Comparison of ENCODE assay signal across 20 cellular contexts in genomic region chr13:66137384-66137783, GRCh38.
DNase-seq lines count a peak whose midpoint lies in the region; ATAC-seq and TF ChIP-seq lines count a peak whose summit lies in the region.
"Had no signal": no experiment of that assay in that cellular context is flagged by ENCODE, and none has a peak within 500 bp of the region (broad histone marks: within the 10 kb centered on the region; RNA-seq: fewer than 3 reads in every experiment).

No MANE protein-coding gene starts in this region.

- intact Hi-C loops in OCI-LY7 (cut with micrococcal nuclease; ENCODE audit: unreplicated experiment): loop anchor here (5.0 to 10.0 kb wide), 3 partner anchors 170 to 657 kb away; no protein-coding TSS in a partner anchor

- H3K4me1 ChIP-seq in OCI-LY7 (ENCODE audit: insufficient read depth, low read length, poor library complexity, severe bottlenecking): peaks cover 45% of the 10 kb centered on the region
- H3K4me1 ChIP-seq: HAP-1 had no signal

- H4K20me1 ChIP-seq in OCI-LY7 (ENCODE audit: insufficient read depth, low read length): no peaks in the 10 kb centered on the region

- ATAC-seq in GM18517 (IDR thresholded peaks at IDR 0.05; ENCODE audit: unreplicated experiment) (peak; percentile 22), GM19452 (IDR thresholded peaks at IDR 0.05; ENCODE audit: unreplicated experiment) (peak; percentile 21), HG02678 (IDR thresholded peaks at IDR 0.05; ENCODE audit: unreplicated experiment) (peak; percentile 16), GM19351 (IDR thresholded peaks at IDR 0.05; ENCODE audit: unreplicated experiment) (no peak)
- ATAC-seq: activated T-cell treated with anti-CD3 and anti-CD28 coated beads, Interleukin-2, amount 50 U/mL, for 4 hours had no signal

- H3K9me2 ChIP-seq in OCI-LY7 (ENCODE audit: insufficient read depth, low read length): no peaks in the 10 kb centered on the region

- no peaks in the 10 kb centered on the region for H3K79me2 ChIP-seq in OCI-LY7 (ENCODE audit: insufficient read depth, low read depth, low read length)

- BruUV-seq in OCI-LY7 (replicated peaks; lab: Mats Ljungman, UMichigan): no TSS peak

- peak overlapping the region; percentile 65 for H3K4me2 ChIP-seq in OCI-LY7 (ENCODE audit: low read length)

- H3K9me3 ChIP-seq in OCI-LY7 (ENCODE audit: low read length): peaks cover 19% of the 10 kb centered on the region
- H3K9me3 ChIP-seq: HAP-1, neutrophil had no signal

- H3K36me3 ChIP-seq in OCI-LY7 (ENCODE audit: insufficient read depth, low read length): peaks cover 8% of the 10 kb centered on the region
- H3K36me3 ChIP-seq: brain microvascular endothelial cell, HAP-1, neutrophil, WERI-Rb-1 had no signal

- H3K27ac ChIP-seq in OCI-LY7 (ENCODE audit: low read depth, low read length, poor library complexity, severe bottlenecking): peak overlapping the region; percentile 96
- H3K27ac ChIP-seq: brain microvascular endothelial cell, neutrophil, WERI-Rb-1 had no signal

- no peak for TF ChIP-seq CTCF in OCI-LY7 (conservative IDR thresholded peaks at IDR 0.05; ENCODE audit: low read length)

- CTCF ChIA-PET in OCI-LY7 (lab: Charles Lee; ENCODE audit: unreplicated experiment): no interaction called here

- no peak for TF ChIP-seq POLR2A in erythroblast (IDR thresholded peaks at IDR 0.05; ENCODE audit: low read length)

- peak overlapping the region; percentile 85 for H2AFZ ChIP-seq in OCI-LY7 (ENCODE audit: low read length)

- POLR2A ChIA-PET in OCI-LY7 (lab: Charles Lee): interaction anchor here (0.6 to 2.5 kb wide), 8 partner anchors 13 to 519 kb away, joined by 3 to 15 read pairs (median 3); no protein-coding TSS in a partner anchor

- peak overlapping the region; percentile 6 for H3K4me3 ChIP-seq in OCI-LY7 (ENCODE audit: low read depth, low read length, poor library complexity, severe bottlenecking)
- H3K4me3 ChIP-seq: HAP-1 had no signal

- DNase-seq in OCI-LY7 (ENCODE audit: low spot score): no peak
- no peak for DNase-seq in NCI-H446 treated with DMSO at 0.1 percent for 48 hours (lab: John Stamatoyannopoulos, UW)
- no peak for DNase-seq in NCI-H2029 (lab: John Stamatoyannopoulos, UW)
- no peak for DNase-seq in erythroblast (lab: John Stamatoyannopoulos, UW)
- DNase-seq: activated CD4-positive, alpha-beta T cell treated with anti-CD3 and anti-CD28 coated beads, Interleukin-2, amount 10 ng/mL, durations not matched to agents 24 days and 14 days; activated naive CD4-positive, alpha-beta T cell; activated T-cell treated with anti-CD3 and anti-CD28 coated beads, Interleukin-2, amount 50 U/mL, for 4 hours; brain microvascular endothelial cell; CD8-positive, alpha-beta memory T cell; head of caudate nucleus; NCI-H1694; Right ventricle myocardium superior; T-helper 9 cell; WERI-Rb-1 had no signal
